ENCODE assay signal across 35 cellular contexts in the genomic region with DNA sequence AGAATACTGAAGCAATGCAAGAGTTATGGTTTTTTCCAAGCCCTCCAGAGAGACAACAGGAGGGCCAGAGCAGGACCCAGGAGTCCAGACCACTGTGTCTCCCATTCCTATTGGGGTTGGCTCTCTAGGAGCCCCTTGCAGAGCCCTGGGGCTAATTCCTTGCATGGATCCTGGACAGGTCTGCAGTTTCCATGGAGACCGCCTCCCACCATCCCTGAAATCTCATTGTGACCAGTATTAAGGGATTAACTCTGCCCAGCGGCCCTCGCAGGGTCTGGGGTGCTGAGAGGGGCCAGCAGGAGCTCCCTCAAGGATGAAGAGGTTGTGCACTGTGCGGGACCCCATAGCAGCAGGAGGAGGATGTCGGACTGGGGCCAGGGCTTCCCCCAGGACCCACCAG. TPM values are rescaled to one million over a fixed set of nuclear protein-coding genes. Genes with fewer than 3 reads are reported as not detected.
"Had no signal": no experiment of that assay in that cellular context is flagged by ENCODE, and none has a peak within 500 bp of the region (broad histone marks: within the 10 kb centered on the region; RNA-seq: fewer than 3 reads in every experiment).

No MANE protein-coding gene starts in this region.

- H3K9me3 ChIP-seq: ascending aorta, MG63, SJSA1, SK-N-SH had no signal

- H3K4me2 ChIP-seq: SK-N-SH had no signal

- H3K4me3 Mint-ChIP-seq: activated CD4-positive, alpha-beta T cell treated with anti-CD3 and anti-CD28 coated beads, Interleukin-2, amount 10 ng/mL, durations not matched to agents 24 days and 14 days; activated CD8-positive, alpha-beta T cell treated with anti-CD3 and anti-CD28 coated beads, Interleukin-2, amount 10 ng/mL, durations not matched to agents 7 days and 5 days; activated naive CD4-positive, alpha-beta T cell treated with anti-CD3 and anti-CD28 coated beads, Interleukin-2, amount 50 U/mL, for 24 hours; activated naive CD8-positive, alpha-beta T cell treated with anti-CD3 and anti-CD28 coated beads, Interleukin-2, amount 10 ng/mL, durations not matched to agents 7 days and 5 days; activated T-cell treated with anti-CD3 and anti-CD28 coated beads, Interleukin-2, amount 50 U/mL, for 24 hours; central memory CD8-positive, alpha-beta T cell; T-helper 1 cell treated with Interleukin-12 subunit alpha and Interleukin-12 subunit beta and Interleukin-4 antibody, amounts not matched to agents 30 μg/mL and 1 μg/mL, for 36 hours; T-helper 2 cell treated with Interferon-gamma antibody and Interleukin-4, amounts not matched to agents 5 μg/mL and 100 μg/mL, for 36 hours had no signal

- H3K36me3 ChIP-seq: ascending aorta, cardiac muscle cell, MG63, SJSA1 had no signal

- H3K4me3 ChIP-seq: ascending aorta, cardiac muscle cell, MG63, SJSA1 had no signal

- H3K27me3 ChIP-seq: ascending aorta, cardiac muscle cell, MG63, SJSA1 had no signal

- DNase-seq: activated CD4-positive, alpha-beta T cell treated with anti-CD3 and anti-CD28 coated beads, Interleukin-2, amount 10 ng/mL, durations not matched to agents 24 days and 14 days; activated CD4-positive, alpha-beta T cell treated with anti-CD3 and anti-CD28 coated beads, Interleukin-2, amount 50 U/mL, for 4 hours; activated CD8-positive, alpha-beta T cell treated with anti-CD3 and anti-CD28 coated beads, Interleukin-2, amount 10 ng/mL, durations not matched to agents 7 days and 5 days; activated gamma-delta T cell; activated naive CD4-positive, alpha-beta T cell treated with Interleukin-2 at 50 U/mL for 16 hours; activated naive CD8-positive, alpha-beta T cell treated with anti-CD3 and anti-CD28 coated beads, Interleukin-2, amount 10 ng/mL, durations not matched to agents 7 days and 5 days; activated T-cell treated with anti-CD3 and anti-CD28 coated beads, Interleukin-2, amount 50 U/mL, for 24 hours; amygdala; Kasumi-1; MG63; NCI-H1092 treated with DMSO at 0.1 percent for 48 hours; NCI-H1417; NCI-H146; NCI-H187; NCI-H2029 treated with DMSO at 0.1 percent for 48 hours; NCI-H2107; NCI-H2171; NCI-H446; NCI-H510A treated with DMSO at 0.1 percent for 48 hours; NCI-H526 treated with DMSO at 0.1 percent for 48 hours; NCI-H774; RPMI8226; SHP77 treated with DMSO at 0.1 percent for 48 hours; SK-N-SH had no signal

- H3K27ac ChIP-seq: ascending aorta, cardiac muscle cell, SJSA1 had no signal

- H3K36me3 Mint-ChIP-seq: activated naive CD4-positive, alpha-beta T cell treated with anti-CD3 and anti-CD28 coated beads, Interleukin-2, amount 50 U/mL, for 24 hours; activated naive CD8-positive, alpha-beta T cell treated with anti-CD3 and anti-CD28 coated beads, Interleukin-2, amount 10 ng/mL, durations not matched to agents 7 days and 5 days had no signal

- H3K27ac Mint-ChIP-seq: activated CD4-positive, alpha-beta T cell treated with anti-CD3 and anti-CD28 coated beads, Interleukin-2, amount 10 ng/mL, durations not matched to agents 24 days and 14 days; activated CD8-positive, alpha-beta T cell treated with anti-CD3 and anti-CD28 coated beads, Interleukin-2, amount 10 ng/mL, durations not matched to agents 7 days and 5 days; activated naive CD4-positive, alpha-beta T cell treated with anti-CD3 and anti-CD28 coated beads, Interleukin-2, amount 50 U/mL, for 24 hours; activated naive CD8-positive, alpha-beta T cell treated with anti-CD3 and anti-CD28 coated beads, Interleukin-2, amount 10 ng/mL, durations not matched to agents 7 days and 5 days; activated T-cell treated with anti-CD3 and anti-CD28 coated beads, Interleukin-2, amount 50 U/mL, for 24 hours; activated T-helper 2 cell treated with anti-CD3 and anti-CD28 coated beads, Interferon-gamma antibody, Interleukin-2, Interleukin-4, amounts not matched to agents 10 μg/mL and 5 μg/mL and 100 μg/mL, durations not matched to agents 14 hours and 24 hours and 36 hours; T-helper 1 cell treated with Interleukin-12 subunit alpha and Interleukin-12 subunit beta and Interleukin-4 antibody, amounts not matched to agents 30 μg/mL and 1 μg/mL, for 36 hours; T-helper 2 cell treated with Interferon-gamma antibody and Interleukin-4, amounts not matched to agents 5 μg/mL and 100 μg/mL, for 36 hours had no signal

- FAIRE-seq: TTC549 had no signal

- H3K9me3 Mint-ChIP-seq: activated CD4-positive, alpha-beta T cell treated with anti-CD3 and anti-CD28 coated beads, Interleukin-2, amount 10 ng/mL, durations not matched to agents 24 days and 14 days; activated naive CD4-positive, alpha-beta T cell treated with anti-CD3 and anti-CD28 coated beads, Interleukin-2, amount 50 U/mL, for 24 hours; activated naive CD8-positive, alpha-beta T cell treated with anti-CD3 and anti-CD28 coated beads, Interleukin-2, amount 10 ng/mL, durations not matched to agents 7 days and 5 days; activated T-cell treated with anti-CD3 and anti-CD28 coated beads, Interleukin-2, amount 50 U/mL, for 24 hours; activated T-helper 2 cell treated with anti-CD3 and anti-CD28 coated beads, Interferon-gamma antibody, Interleukin-2, Interleukin-4, amounts not matched to agents 10 μg/mL and 5 μg/mL and 100 μg/mL, durations not matched to agents 14 hours and 24 hours and 36 hours; central memory CD8-positive, alpha-beta T cell; T-helper 1 cell treated with Interleukin-12 subunit alpha and Interleukin-12 subunit beta and Interleukin-4 antibody, amounts not matched to agents 30 μg/mL and 1 μg/mL, for 36 hours; T-helper 2 cell treated with Interferon-gamma antibody and Interleukin-4, amounts not matched to agents 5 μg/mL and 100 μg/mL, for 36 hours had no signal

- ATAC-seq: activated CD8-positive, alpha-beta T cell treated with anti-CD3 and anti-CD28 coated beads, Interleukin-2, amount 10 ng/mL, durations not matched to agents 7 days and 5 days; Panc1 had no signal

- H3K9ac ChIP-seq: SK-N-SH had no signal

RNA-seq across cellular contexts. Expression of a gene that starts 34.8 kb away (rescaled TPM):
- total RNA-seq: activated CD4-positive, alpha-beta T cell treated with anti-CD3 and anti-CD28 coated beads, Interleukin-2, amount 10 ng/mL, durations not matched to agents 24 days and 14 days; activated CD8-positive, alpha-beta T cell treated with anti-CD3 and anti-CD28 coated beads, Interleukin-2, amount 10 ng/mL, durations not matched to agents 7 days and 5 days; activated naive CD8-positive, alpha-beta T cell treated with anti-CD3 and anti-CD28 coated beads, Interleukin-2, amount 10 ng/mL, durations not matched to agents 7 days and 5 days; activated T-helper 2 cell treated with anti-CD3 and anti-CD28 coated beads, Interferon-gamma antibody, Interleukin-2, Interleukin-4, amounts not matched to agents 10 μg/mL and 5 μg/mL and 100 μg/mL, durations not matched to agents 14 hours and 24 hours and 36 hours; ascending aorta; SJSA1 had no signal
- polyA plus RNA-seq: cardiac muscle cell, SK-N-SH had no signal

RNA-seq across cellular contexts. Expression of a gene that starts 53.4 kb away (rescaled TPM):
- total RNA-seq: activated CD4-positive, alpha-beta T cell treated with anti-CD3 and anti-CD28 coated beads, Interleukin-2, amount 10 ng/mL, durations not matched to agents 24 days and 14 days; activated CD8-positive, alpha-beta T cell treated with anti-CD3 and anti-CD28 coated beads, Interleukin-2, amount 10 ng/mL, durations not matched to agents 7 days and 5 days; activated naive CD8-positive, alpha-beta T cell treated with anti-CD3 and anti-CD28 coated beads, Interleukin-2, amount 10 ng/mL, durations not matched to agents 7 days and 5 days; activated T-helper 2 cell treated with anti-CD3 and anti-CD28 coated beads, Interferon-gamma antibody, Interleukin-2, Interleukin-4, amounts not matched to agents 10 μg/mL and 5 μg/mL and 100 μg/mL, durations not matched to agents 14 hours and 24 hours and 36 hours; ascending aorta; cardiac muscle cell; SJSA1 had no signal
- polyA plus RNA-seq: adipose tissue, cardiac muscle cell, SK-N-SH had no signal
